Comparison of ENCODE assay signal across 1 cellular context in genomic region chr9:104868303-104868686, GRCh38.
TF ChIP-seq lines count a peak whose summit lies in the region.

No MANE protein-coding gene starts in this region.

TF ChIP-seq in liver, 16 proteins besides CTCF, POLR2A, EP300 and RAD21 (continued from another document):
- TF ChIP-seq ZBTB33 (IDR thresholded peaks at IDR 0.05) (no peak), JUND (IDR thresholded peaks at IDR 0.05) (peak; percentile 54 to 59)
